27 cellular contexts compared by ENCODE assay signal in genomic region chr3:123534264-123534663, GRCh38.
"Had no signal": no experiment of that assay in that cellular context is flagged by ENCODE, and none has a peak within 500 bp of the region (broad histone marks: within the 10 kb centered on the region; RNA-seq: fewer than 3 reads in every experiment).

No MANE protein-coding gene starts in this region.

- FAIRE-seq: islet of Langerhans had no signal

- H3K9me3 ChIP-seq: colonic mucosa, gastroesophageal sphincter, heart right ventricle, left ventricle myocardium inferior, lower lobe of right lung, ovary, psoas muscle, stomach, testis, tibial artery had no signal

- H3K27ac ChIP-seq: colonic mucosa, epithelial cell of prostate, gastroesophageal sphincter, heart right ventricle, left ventricle myocardium inferior, lower lobe of right lung, ovary, psoas muscle, skin epidermis, stomach, testis, tibial artery had no signal

- DNase-seq: colonic mucosa; effector CD8-positive, alpha-beta T cell; endodermal cell; foreskin fibroblast; glutamatergic neuron; heart right ventricle; hippocampal formation; left cardiac atrium; left ventricle myocardium inferior; lower lobe of right lung; natural killer cell; occipital lobe; ovary; posterior cingulate gyrus; psoas muscle; right cardiac atrium; stimulated activated CD4-positive, alpha-beta T cell treated with anti-CD3 and anti-CD28 coated beads, Interleukin-15, amount 100 ng/mL, for 24 hours; stimulated activated CD4-positive, alpha-beta T cell treated with anti-CD3 and anti-CD28 coated beads, Interleukin-2, amount 100 ng/mL, for 48 hours; stimulated activated naive CD4-positive, alpha-beta T cell treated with Interleukin-2 at 50 U/mL for 16 hours; stomach; substantia nigra; testis; tibial artery had no signal

- H3K27me3 ChIP-seq: colonic mucosa, gastroesophageal sphincter, heart right ventricle, ovary, stomach, testis, tibial artery had no signal

- H3K36me3 ChIP-seq: colonic mucosa, gastroesophageal sphincter, heart right ventricle, left ventricle myocardium inferior, lower lobe of right lung, ovary, stomach, tibial artery had no signal

- ATAC-seq: gastroesophageal sphincter, heart right ventricle, lower lobe of right lung, natural killer cell, psoas muscle, right cardiac atrium had no signal

- H3K4me1 ChIP-seq: colonic mucosa, heart right ventricle, lower lobe of right lung, psoas muscle, testis had no signal

- H3K4me3 ChIP-seq: colonic mucosa, gastroesophageal sphincter, heart right ventricle, left ventricle myocardium inferior, lower lobe of right lung, ovary, psoas muscle, skin epidermis, stomach, testis, tibial artery had no signal
